In the genomic region with DNA sequence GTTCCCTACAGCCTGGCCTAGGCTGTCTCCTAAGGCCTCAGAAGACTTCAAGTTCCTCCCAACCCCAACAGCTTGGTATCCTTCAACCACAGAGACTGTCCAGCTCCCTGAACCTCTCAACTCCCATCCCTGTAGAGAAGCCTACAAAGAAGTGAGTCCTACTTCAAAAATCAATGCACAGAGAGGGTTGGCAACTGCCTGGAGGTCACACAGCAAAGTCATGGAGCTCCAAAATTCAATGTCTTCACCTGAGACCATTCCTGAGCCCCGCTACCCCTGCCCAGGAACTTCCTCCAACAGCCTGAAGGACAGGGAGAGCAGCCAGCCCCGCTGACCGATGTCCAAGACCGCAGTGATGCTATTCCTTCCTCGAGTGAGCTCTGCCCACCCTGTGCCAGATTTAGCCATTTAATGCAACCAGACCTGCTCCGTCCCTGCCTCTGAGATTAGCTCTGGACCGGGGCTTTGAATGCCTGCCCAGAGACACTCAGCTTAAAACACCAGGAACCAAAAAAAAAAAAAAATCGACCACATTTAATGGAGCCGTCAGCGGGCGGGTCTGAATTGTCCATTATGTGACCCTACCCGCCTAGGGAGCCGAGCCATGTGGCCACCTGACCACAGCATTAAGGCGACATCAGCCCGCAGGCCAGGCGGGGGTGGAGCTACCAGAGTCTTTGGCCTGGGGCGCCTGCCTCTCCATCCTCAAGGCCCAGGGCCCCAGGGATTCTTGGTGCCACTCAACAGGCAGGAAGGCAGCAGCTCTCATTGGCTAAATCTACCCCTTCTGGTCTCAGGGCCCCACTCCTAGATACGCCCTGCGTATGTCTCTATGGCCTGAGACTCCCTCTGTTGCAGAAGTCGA, we compare ENCODE assay signal across 1 cellular context.
TF ChIP-seq lines count a peak whose summit lies in the region.

No MANE protein-coding gene starts in this region.

TF ChIP-seq in K562, 482 proteins besides CTCF, POLR2A, EP300 and RAD21 (continued from another document and continues in another):
- TF ChIP-seq, protein P1, sequence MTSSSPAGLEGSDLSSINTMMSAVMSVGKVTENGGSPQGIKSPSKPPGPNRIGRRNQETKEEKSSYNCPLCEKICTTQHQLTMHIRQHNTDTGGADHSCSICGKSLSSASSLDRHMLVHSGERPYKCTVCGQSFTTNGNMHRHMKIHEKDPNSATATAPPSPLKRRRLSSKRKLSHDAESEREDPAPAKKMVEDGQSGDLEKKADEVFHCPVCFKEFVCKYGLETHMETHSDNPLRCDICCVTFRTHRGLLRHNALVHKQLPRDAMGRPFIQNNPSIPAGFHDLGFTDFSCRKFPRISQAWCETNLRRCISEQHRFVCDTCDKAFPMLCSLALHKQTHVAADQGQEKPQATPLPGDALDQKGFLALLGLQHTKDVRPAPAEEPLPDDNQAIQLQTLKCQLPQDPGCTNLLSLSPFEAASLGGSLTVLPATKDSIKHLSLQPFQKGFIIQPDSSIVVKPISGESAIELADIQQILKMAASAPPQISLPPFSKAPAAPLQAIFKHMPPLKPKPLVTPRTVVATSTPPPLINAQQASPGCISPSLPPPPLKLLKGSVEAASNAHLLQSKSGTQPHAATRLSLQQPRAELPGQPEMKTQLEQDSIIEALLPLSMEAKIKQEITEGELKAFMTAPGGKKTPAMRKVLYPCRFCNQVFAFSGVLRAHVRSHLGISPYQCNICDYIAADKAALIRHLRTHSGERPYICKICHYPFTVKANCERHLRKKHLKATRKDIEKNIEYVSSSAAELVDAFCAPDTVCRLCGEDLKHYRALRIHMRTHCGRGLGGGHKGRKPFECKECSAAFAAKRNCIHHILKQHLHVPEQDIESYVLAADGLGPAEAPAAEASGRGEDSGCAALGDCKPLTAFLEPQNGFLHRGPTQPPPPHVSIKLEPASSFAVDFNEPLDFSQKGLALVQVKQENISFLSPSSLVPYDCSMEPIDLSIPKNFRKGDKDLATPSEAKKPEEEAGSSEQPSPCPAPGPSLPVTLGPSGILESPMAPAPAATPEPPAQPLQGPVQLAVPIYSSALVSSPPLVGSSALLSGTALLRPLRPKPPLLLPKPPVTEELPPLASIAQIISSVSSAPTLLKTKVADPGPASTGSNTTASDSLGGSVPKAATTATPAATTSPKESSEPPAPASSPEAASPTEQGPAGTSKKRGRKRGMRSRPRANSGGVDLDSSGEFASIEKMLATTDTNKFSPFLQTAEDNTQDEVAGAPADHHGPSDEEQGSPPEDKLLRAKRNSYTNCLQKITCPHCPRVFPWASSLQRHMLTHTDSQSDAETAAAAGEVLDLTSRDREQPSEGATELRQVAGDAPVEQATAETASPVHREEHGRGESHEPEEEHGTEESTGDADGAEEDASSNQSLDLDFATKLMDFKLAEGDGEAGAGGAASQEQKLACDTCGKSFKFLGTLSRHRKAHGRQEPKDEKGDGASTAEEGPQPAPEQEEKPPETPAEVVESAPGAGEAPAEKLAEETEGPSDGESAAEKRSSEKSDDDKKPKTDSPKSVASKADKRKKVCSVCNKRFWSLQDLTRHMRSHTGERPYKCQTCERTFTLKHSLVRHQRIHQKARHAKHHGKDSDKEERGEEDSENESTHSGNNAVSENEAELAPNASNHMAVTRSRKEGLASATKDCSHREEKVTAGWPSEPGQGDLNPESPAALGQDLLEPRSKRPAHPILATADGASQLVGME (CRISPR knock-in tag; IDR thresholded peaks at IDR 0.05), result no peak
- TF ChIP-seq BCOR (IDR thresholded peaks at IDR 0.05), result peak; percentile 90
- no peak for TF ChIP-seq RUNX1 (IDR thresholded peaks at IDR 0.05; ENCODE audit: low read depth)
- TF ChIP-seq ZBTB17 (CRISPR knock-in tag; IDR thresholded peaks at IDR 0.05), result no peak
- TF ChIP-seq CBFA2T2 (conservative IDR thresholded peaks at IDR 0.05), result no peak
- no peak for TF ChIP-seq HNRNPH1 (optimal IDR thresholded peaks at IDR 0.05; ENCODE audit: low read depth, low read length)
- TF ChIP-seq ZNF586 (CRISPR knock-in tag; conservative IDR thresholded peaks at IDR 0.05), result no peak
- TF ChIP-seq, protein P2, sequence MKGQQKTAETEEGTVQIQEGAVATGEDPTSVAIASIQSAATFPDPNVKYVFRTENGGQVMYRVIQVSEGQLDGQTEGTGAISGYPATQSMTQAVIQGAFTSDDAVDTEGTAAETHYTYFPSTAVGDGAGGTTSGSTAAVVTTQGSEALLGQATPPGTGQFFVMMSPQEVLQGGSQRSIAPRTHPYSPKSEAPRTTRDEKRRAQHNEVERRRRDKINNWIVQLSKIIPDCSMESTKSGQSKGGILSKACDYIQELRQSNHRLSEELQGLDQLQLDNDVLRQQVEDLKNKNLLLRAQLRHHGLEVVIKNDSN (CRISPR knock-in tag; IDR thresholded peaks at IDR 0.05), result peak; percentile 14; the same call in 1 of the 2 replicates
- no peak for TF ChIP-seq EWSR1 (IDR thresholded peaks at IDR 0.05; ENCODE audit: borderline replicate concordance, low read depth, partially characterized antibody)
- TF ChIP-seq SREBF1 (IDR thresholded peaks at IDR 0.05; ENCODE audit: borderline replicate concordance, low read depth, low read length), result no peak
- no peak for TF ChIP-seq RBBP5 (IDR thresholded peaks at IDR 0.05; ENCODE audit: borderline replicate concordance, insufficient read depth, low read length, poor library complexity, severe bottlenecking)
- TF ChIP-seq ZFP36 (IDR thresholded peaks at IDR 0.05; ENCODE audit: low read depth, low read length, partially characterized antibody), result peak; percentile 93
- TF ChIP-seq, protein P3, sequence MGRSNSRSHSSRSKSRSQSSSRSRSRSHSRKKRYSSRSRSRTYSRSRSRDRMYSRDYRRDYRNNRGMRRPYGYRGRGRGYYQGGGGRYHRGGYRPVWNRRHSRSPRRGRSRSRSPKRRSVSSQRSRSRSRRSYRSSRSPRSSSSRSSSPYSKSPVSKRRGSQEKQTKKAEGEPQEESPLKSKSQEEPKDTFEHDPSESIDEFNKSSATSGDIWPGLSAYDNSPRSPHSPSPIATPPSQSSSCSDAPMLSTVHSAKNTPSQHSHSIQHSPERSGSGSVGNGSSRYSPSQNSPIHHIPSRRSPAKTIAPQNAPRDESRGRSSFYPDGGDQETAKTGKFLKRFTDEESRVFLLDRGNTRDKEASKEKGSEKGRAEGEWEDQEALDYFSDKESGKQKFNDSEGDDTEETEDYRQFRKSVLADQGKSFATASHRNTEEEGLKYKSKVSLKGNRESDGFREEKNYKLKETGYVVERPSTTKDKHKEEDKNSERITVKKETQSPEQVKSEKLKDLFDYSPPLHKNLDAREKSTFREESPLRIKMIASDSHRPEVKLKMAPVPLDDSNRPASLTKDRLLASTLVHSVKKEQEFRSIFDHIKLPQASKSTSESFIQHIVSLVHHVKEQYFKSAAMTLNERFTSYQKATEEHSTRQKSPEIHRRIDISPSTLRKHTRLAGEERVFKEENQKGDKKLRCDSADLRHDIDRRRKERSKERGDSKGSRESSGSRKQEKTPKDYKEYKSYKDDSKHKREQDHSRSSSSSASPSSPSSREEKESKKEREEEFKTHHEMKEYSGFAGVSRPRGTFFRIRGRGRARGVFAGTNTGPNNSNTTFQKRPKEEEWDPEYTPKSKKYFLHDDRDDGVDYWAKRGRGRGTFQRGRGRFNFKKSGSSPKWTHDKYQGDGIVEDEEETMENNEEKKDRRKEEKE (IDR thresholded peaks at IDR 0.05; ENCODE audit: borderline replicate concordance in 1 of 2, control insufficient read depth in 1 of 2, low read depth in 2 of 2, low read length in 1 of 2), result no peak
- TF ChIP-seq SMARCA5 (IDR thresholded peaks at IDR 0.05), result peak; percentile 88
- no peak for TF ChIP-seq LEF1 (IDR thresholded peaks at IDR 0.05)
- no peak for TF ChIP-seq MBD2 (IDR thresholded peaks at IDR 0.05; ENCODE audit: borderline replicate concordance, low read depth)
- TF ChIP-seq, protein P4, sequence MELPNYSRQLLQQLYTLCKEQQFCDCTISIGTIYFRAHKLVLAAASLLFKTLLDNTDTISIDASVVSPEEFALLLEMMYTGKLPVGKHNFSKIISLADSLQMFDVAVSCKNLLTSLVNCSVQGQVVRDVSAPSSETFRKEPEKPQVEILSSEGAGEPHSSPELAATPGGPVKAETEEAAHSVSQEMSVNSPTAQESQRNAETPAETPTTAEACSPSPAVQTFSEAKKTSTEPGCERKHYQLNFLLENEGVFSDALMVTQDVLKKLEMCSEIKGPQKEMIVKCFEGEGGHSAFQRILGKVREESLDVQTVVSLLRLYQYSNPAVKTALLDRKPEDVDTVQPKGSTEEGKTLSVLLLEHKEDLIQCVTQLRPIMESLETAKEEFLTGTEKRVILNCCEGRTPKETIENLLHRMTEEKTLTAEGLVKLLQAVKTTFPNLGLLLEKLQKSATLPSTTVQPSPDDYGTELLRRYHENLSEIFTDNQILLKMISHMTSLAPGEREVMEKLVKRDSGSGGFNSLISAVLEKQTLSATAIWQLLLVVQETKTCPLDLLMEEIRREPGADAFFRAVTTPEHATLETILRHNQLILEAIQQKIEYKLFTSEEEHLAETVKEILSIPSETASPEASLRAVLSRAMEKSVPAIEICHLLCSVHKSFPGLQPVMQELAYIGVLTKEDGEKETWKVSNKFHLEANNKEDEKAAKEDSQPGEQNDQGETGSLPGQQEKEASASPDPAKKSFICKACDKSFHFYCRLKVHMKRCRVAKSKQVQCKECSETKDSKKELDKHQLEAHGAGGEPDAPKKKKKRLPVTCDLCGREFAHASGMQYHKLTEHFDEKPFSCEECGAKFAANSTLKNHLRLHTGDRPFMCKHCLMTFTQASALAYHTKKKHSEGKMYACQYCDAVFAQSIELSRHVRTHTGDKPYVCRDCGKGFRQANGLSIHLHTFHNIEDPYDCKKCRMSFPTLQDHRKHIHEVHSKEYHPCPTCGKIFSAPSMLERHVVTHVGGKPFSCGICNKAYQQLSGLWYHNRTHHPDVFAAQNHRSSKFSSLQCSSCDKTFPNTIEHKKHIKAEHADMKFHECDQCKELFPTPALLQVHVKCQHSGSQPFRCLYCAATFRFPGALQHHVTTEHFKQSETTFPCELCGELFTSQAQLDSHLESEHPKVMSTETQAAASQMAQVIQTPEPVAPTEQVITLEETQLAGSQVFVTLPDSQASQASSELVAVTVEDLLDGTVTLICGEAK (IDR thresholded peaks at IDR 0.05), result no peak
- TF ChIP-seq, protein P4 (CRISPR knock-in tag; IDR thresholded peaks at IDR 0.05), result no peak
- no peak for TF ChIP-seq ZNF354B (CRISPR knock-in tag; IDR thresholded peaks at IDR 0.05)
- TF ChIP-seq MTA1 (IDR thresholded peaks at IDR 0.05; ENCODE audit: borderline replicate concordance), result no peak
- no peak for TF ChIP-seq ASH1L (IDR thresholded peaks at IDR 0.05; ENCODE audit: borderline replicate concordance, low read depth, partially characterized antibody)
- no peak for TF ChIP-seq ZNF140 (CRISPR knock-in tag; IDR thresholded peaks at IDR 0.05)
- no peak for TF ChIP-seq ZNF274 (IDR thresholded peaks at IDR 0.05; ENCODE audit: borderline replicate concordance, low read depth, low read length)
- no peak for TF ChIP-seq RBM15 (IDR thresholded peaks at IDR 0.05; ENCODE audit: insufficient read depth, low read length)
- no peak for TF ChIP-seq MAFG (tag; conservative IDR thresholded peaks at IDR 0.05)
- TF ChIP-seq RHOXF2B (CRISPR knock-in tag; conservative IDR thresholded peaks at IDR 0.05), result no peak
- TF ChIP-seq, protein P5, sequence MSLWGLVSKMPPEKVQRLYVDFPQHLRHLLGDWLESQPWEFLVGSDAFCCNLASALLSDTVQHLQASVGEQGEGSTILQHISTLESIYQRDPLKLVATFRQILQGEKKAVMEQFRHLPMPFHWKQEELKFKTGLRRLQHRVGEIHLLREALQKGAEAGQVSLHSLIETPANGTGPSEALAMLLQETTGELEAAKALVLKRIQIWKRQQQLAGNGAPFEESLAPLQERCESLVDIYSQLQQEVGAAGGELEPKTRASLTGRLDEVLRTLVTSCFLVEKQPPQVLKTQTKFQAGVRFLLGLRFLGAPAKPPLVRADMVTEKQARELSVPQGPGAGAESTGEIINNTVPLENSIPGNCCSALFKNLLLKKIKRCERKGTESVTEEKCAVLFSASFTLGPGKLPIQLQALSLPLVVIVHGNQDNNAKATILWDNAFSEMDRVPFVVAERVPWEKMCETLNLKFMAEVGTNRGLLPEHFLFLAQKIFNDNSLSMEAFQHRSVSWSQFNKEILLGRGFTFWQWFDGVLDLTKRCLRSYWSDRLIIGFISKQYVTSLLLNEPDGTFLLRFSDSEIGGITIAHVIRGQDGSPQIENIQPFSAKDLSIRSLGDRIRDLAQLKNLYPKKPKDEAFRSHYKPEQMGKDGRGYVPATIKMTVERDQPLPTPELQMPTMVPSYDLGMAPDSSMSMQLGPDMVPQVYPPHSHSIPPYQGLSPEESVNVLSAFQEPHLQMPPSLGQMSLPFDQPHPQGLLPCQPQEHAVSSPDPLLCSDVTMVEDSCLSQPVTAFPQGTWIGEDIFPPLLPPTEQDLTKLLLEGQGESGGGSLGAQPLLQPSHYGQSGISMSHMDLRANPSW (CRISPR knock-in tag; IDR thresholded peaks at IDR 0.05), result no peak
- TF ChIP-seq TARDBP (IDR thresholded peaks at IDR 0.05), result no peak
- TF ChIP-seq, protein P6, sequence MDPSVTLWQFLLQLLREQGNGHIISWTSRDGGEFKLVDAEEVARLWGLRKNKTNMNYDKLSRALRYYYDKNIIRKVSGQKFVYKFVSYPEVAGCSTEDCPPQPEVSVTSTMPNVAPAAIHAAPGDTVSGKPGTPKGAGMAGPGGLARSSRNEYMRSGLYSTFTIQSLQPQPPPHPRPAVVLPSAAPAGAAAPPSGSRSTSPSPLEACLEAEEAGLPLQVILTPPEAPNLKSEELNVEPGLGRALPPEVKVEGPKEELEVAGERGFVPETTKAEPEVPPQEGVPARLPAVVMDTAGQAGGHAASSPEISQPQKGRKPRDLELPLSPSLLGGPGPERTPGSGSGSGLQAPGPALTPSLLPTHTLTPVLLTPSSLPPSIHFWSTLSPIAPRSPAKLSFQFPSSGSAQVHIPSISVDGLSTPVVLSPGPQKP (CRISPR knock-in tag; IDR thresholded peaks at IDR 0.05), result no peak
